ENCODE assay signal across 16 cellular contexts in genomic region chr10:98858525-98858924, GRCh38.
DNase-seq lines count a peak whose midpoint lies in the region; ATAC-seq, FAIRE-seq and TF ChIP-seq lines count a peak whose summit lies in the region.
"Had no signal": no experiment of that assay in that cellular context is flagged by ENCODE, and none has a peak within 500 bp of the region (broad histone marks: within the 10 kb centered on the region; RNA-seq: fewer than 3 reads in every experiment).

No MANE protein-coding gene starts in this region.

- no peaks in the 10 kb centered on the region for H3K9me3 Mint-ChIP-seq in WTC11
- H3K9me3 Mint-ChIP-seq: activated CD4-positive, alpha-beta T cell treated with anti-CD3 and anti-CD28 coated beads, Interleukin-2, amount 10 ng/mL, durations not matched to agents 7 days and 5 days; CD8-positive, alpha-beta memory T cell; memory B cell; stimulated activated naive CD8-positive, alpha-beta T cell treated with anti-CD3 and anti-CD28 coated beads, Interleukin-15, Interleukin-2, amounts not matched to agents 100 ng/mL and 50 ng/mL, for 24 hours had no signal

- no peak overlapping the region for H2BK15ac ChIP-seq in IMR-90 (ENCODE audit: low read depth, low read length)

- H3K4me2 ChIP-seq in IMR-90 (ENCODE audit: low read depth, low read length): no peak overlapping the region
- no peak overlapping the region for H3K4me2 ChIP-seq in HepG2 (ENCODE audit: low read depth, low read length)

- H2BK120ac ChIP-seq in IMR-90 (ENCODE audit: low read depth, low read length): no peak overlapping the region

- H3K18ac ChIP-seq in IMR-90 (ENCODE audit: low read depth, low read length): no peak overlapping the region

- H3K27ac ChIP-seq in IMR-90 (ENCODE audit: insufficient read depth, low read length) (no peak overlapping the region), HepG2 (ENCODE audit: extremely low read length, insufficient read depth, low read length) (no peak overlapping the region)
- H3K27ac ChIP-seq: vagina had no signal

- FAIRE-seq in HepG2 (lab: Jason Lieb, UNC): no peak

- DNase-seq in ELR (ENCODE audit: low read depth) (peak; percentile 25), IMR-90 (peak; percentile 12), WTC11 (ENCODE audit: low spot score) (peak; percentile 13), HepG2 (ENCODE audit: low spot score) (peak; percentile 3), kidney tubule cell (ENCODE audit: low spot score) (no peak)
- DNase-seq: activated CD4-positive, alpha-beta T cell treated with anti-CD3 and anti-CD28 coated beads, Interleukin-2, amount 10 ng/mL, durations not matched to agents 7 days and 5 days; CD8-positive, alpha-beta memory T cell; dermis blood vessel endothelial cell; MV-4-11; NCI-H345; RPMI8226 had no signal

- no peak for TF ChIP-seq EP300 in HepG2 (IDR thresholded peaks at IDR 0.05; ENCODE audit: low read depth in 2 of 2, low read length in 2 of 2)
- no peak for TF ChIP-seq EP300 in HepG2 (CRISPR knock-in tag; IDR thresholded peaks at IDR 0.05; ENCODE audit: borderline replicate concordance)

- H2AK5ac ChIP-seq in IMR-90 (ENCODE audit: low read depth, low read length): no peak overlapping the region

- TF ChIP-seq RAD21 in IMR-90 (IDR thresholded peaks at IDR 0.05; ENCODE audit: low read length) (no peak), HepG2 (CRISPR knock-in tag; IDR thresholded peaks at IDR 0.05) (no peak)

- H3K9ac ChIP-seq in IMR-90 (ENCODE audit: low read depth, low read length): no peak overlapping the region
- no peak overlapping the region for H3K9ac ChIP-seq in HepG2 (ENCODE audit: insufficient read depth, low read depth, low read length)

- no peak overlapping the region for H3K4me3 Mint-ChIP-seq in WTC11
- H3K4me3 Mint-ChIP-seq: activated CD4-positive, alpha-beta T cell treated with anti-CD3 and anti-CD28 coated beads, Interleukin-2, amount 10 ng/mL, durations not matched to agents 7 days and 5 days; CD8-positive, alpha-beta memory T cell; memory B cell; stimulated activated naive CD8-positive, alpha-beta T cell treated with anti-CD3 and anti-CD28 coated beads, Interleukin-15, Interleukin-2, amounts not matched to agents 100 ng/mL and 50 ng/mL, for 24 hours had no signal

- H2AFZ ChIP-seq in IMR-90 (replicated peaks; ENCODE audit: low read length, poor library complexity) (no peak overlapping the region), HepG2 (ENCODE audit: low read length) (no peak overlapping the region)

- 0 out of 2 replicates have a peak, but pooled peaks have one; percentile 9 for TF ChIP-seq CTCF in IMR-90 (conservative IDR thresholded peaks at IDR 0.05; ENCODE audit: low read depth, low read length)
- TF ChIP-seq CTCF in WTC11 (IDR thresholded peaks at IDR 0.05): no peak
- TF ChIP-seq CTCF in HepG2 (CRISPR knock-in tag; IDR thresholded peaks at IDR 0.05): 0 out of 2 replicates have a peak, but pooled peaks have one; percentile 14

- H3K36me3 ChIP-seq in IMR-90 (ENCODE audit: control insufficient read depth, insufficient read depth, low read length) (no peaks in the 10 kb centered on the region), HepG2 (replicated peaks in 1 of 2; ENCODE audit: control insufficient read depth in 1 of 2, insufficient read depth in 2 of 2, low read length in 2 of 2) (no peaks in the 10 kb centered on the region)
- H3K36me3 ChIP-seq: vagina had no signal

- H3K4me1 Mint-ChIP-seq in WTC11: peaks cover 6% of the 10 kb centered on the region; the same call in 1 of the 2 replicates
- H3K4me1 Mint-ChIP-seq: CD8-positive, alpha-beta memory T cell; memory B cell had no signal

- H2BK5ac ChIP-seq in IMR-90 (ENCODE audit: low read depth, low read length, poor library complexity, severe bottlenecking): no peak overlapping the region

- no peaks in the 10 kb centered on the region for H3K27me3 Mint-ChIP-seq in WTC11 (ENCODE audit: low read depth)
- H3K27me3 Mint-ChIP-seq: activated CD4-positive, alpha-beta T cell treated with anti-CD3 and anti-CD28 coated beads, Interleukin-2, amount 10 ng/mL, durations not matched to agents 7 days and 5 days; memory B cell had no signal

- ATAC-seq in IMR-90 (ENCODE audit: low read depth) (no peak), WTC11 (peak; percentile 48), HepG2 (no peak), GM21723 (IDR thresholded peaks at IDR 0.05; ENCODE audit: unreplicated experiment) (no peak), HG02938 (IDR thresholded peaks at IDR 0.05; ENCODE audit: unreplicated experiment) (no peak)

- H4K8ac ChIP-seq in IMR-90 (ENCODE audit: low read depth in 2 of 2, low read length in 2 of 2): no peak overlapping the region

- H4K5ac ChIP-seq in IMR-90 (ENCODE audit: low read depth, low read length): no peak overlapping the region

- H3K27me3 ChIP-seq in IMR-90 (ENCODE audit: control insufficient read depth, insufficient read depth, low read length) (no peaks in the 10 kb centered on the region), HepG2 (ENCODE audit: control insufficient read depth in 1 of 2, insufficient read depth in 2 of 2, low read length in 2 of 2) (no peaks in the 10 kb centered on the region)
- H3K27me3 ChIP-seq: vagina had no signal

- H3K4me1 ChIP-seq in IMR-90 (ENCODE audit: control insufficient read depth, insufficient read depth, low read length): no peaks in the 10 kb centered on the region
- H3K4me1 ChIP-seq in HepG2 (ENCODE audit: insufficient read depth, low read length): no peaks in the 10 kb centered on the region
- H3K4me1 ChIP-seq: vagina had no signal

- BruUV-seq in IMR-90 (replicated peaks; lab: Mats Ljungman, UMichigan) (no TSS peak), HepG2 (replicated peaks; lab: Mats Ljungman, UMichigan) (no TSS peak)

- H3K9me3 ChIP-seq in IMR-90 (ENCODE audit: control insufficient read depth, insufficient read depth, low read length) (no peaks in the 10 kb centered on the region), HepG2 (ENCODE audit: low read length) (no peaks in the 10 kb centered on the region)
- H3K9me3 ChIP-seq: vagina had no signal

- H3K79me2 ChIP-seq in HepG2 (ENCODE audit: insufficient read depth, low read length): no peaks in the 10 kb centered on the region

- no peaks in the 10 kb centered on the region for H3K79me1 ChIP-seq in IMR-90 (ENCODE audit: low read depth in 1 of 2, low read length in 2 of 2)

- no CpG with 5 or more reads among the region's 2 CpGs for WGBS in IMR-90 (ENCODE audit: extremely low coverage in 2 of 2, insufficient read length in 1 of 2), 2 experiments
- WGBS in HepG2 (ENCODE audit: low lambda C conversion rate): 0% methylated on average over 2 of the region's 2 CpGs

- H3K56ac ChIP-seq in IMR-90 (ENCODE audit: extremely low read depth, insufficient read depth, low read length): no peak overlapping the region

- H3K9me1 ChIP-seq in IMR-90 (ENCODE audit: insufficient read depth, low read length): no peaks in the 10 kb centered on the region

- intact Hi-C loops in IMR-90 (cut with micrococcal nuclease): loop anchor here (5.0 kb wide), 1 partner anchor 184 kb away; no protein-coding TSS in a partner anchor
- intact Hi-C loops in HepG2 (cut with micrococcal nuclease; ENCODE audit: unreplicated experiment): loop anchor here (5.0 kb wide), 1 partner anchor 314 kb away; no protein-coding TSS in a partner anchor

- CTCF ChIA-PET in IMR-90 (lab: Yijun Ruan, JAX) (interaction anchor here (0.6 to 1.0 kb wide), 2 partner anchors 32 to 42 kb away, joined by 3 read pairs; no protein-coding TSS in a partner anchor), WTC11 (lab: Charles Lee) (interaction anchor here (2.1 kb wide), 1 partner anchor 392 kb away, joined by 8 read pairs; no protein-coding TSS in a partner anchor), HepG2 (lab: Yijun Ruan, JAX; ENCODE audit: low intra/inter-chr PET ratio, low total read pairs) (interaction anchor here (1.3 kb wide), 1 partner anchor 314 kb away, joined by 5 read pairs; no protein-coding TSS in a partner anchor)

- H3K36me3 Mint-ChIP-seq in WTC11: no peaks in the 10 kb centered on the region
- H3K36me3 Mint-ChIP-seq: CD8-positive, alpha-beta memory T cell; memory B cell had no signal

- dilution Hi-C loops in IMR-90 (cut with HindIII; ENCODE audit: low sequenced_read_pairs, unreplicated experiment): no loop called here

- POLR2A ChIA-PET in IMR-90 (lab: Charles Lee; ENCODE audit: unreplicated experiment) (no interaction called here), WTC11 (lab: Charles Lee) (no interaction called here), HepG2 (lab: Yijun Ruan, JAX) (no interaction called here)

- TF ChIP-seq POLR2A in IMR-90 (IDR thresholded peaks at IDR 0.05; ENCODE audit: low read depth, low read length): no peak
- no peak for TF ChIP-seq POLR2A in HepG2 (IDR thresholded peaks at IDR 0.05; ENCODE audit: insufficient read depth in 1 of 2, low read depth in 2 of 2, low read length in 2 of 2)

- H4K20me1 ChIP-seq in IMR-90 (ENCODE audit: insufficient read depth, low read length) (no peaks in the 10 kb centered on the region), HepG2 (ENCODE audit: insufficient read depth, low read length) (no peaks in the 10 kb centered on the region)

- H3K4ac ChIP-seq in IMR-90 (ENCODE audit: low read depth, low read length): no peak overlapping the region

- no peak overlapping the region for H3K23ac ChIP-seq in IMR-90 (ENCODE audit: low read depth, low read length)

- H3K14ac ChIP-seq in IMR-90 (replicated peaks; ENCODE audit: low read depth, low read length): no peak overlapping the region

- no peak overlapping the region for H3K27ac Mint-ChIP-seq in WTC11
- H3K27ac Mint-ChIP-seq: activated CD4-positive, alpha-beta T cell treated with anti-CD3 and anti-CD28 coated beads, Interleukin-2, amount 10 ng/mL, durations not matched to agents 7 days and 5 days; CD8-positive, alpha-beta memory T cell; memory B cell; stimulated activated naive CD8-positive, alpha-beta T cell treated with anti-CD3 and anti-CD28 coated beads, Interleukin-15, Interleukin-2, amounts not matched to agents 100 ng/mL and 50 ng/mL, for 24 hours had no signal

- H3K4me3 ChIP-seq in IMR-90 (ENCODE audit: insufficient read depth, low read depth, low read length): no peak overlapping the region
- no peak overlapping the region for H3K4me3 ChIP-seq in HepG2 (replicated peaks in 1 of 3; ENCODE audit: insufficient read depth in 1 of 3, low read depth in 2 of 3, low read length in 3 of 3)
- H3K4me3 ChIP-seq: vagina had no signal

- H2AK9ac ChIP-seq in IMR-90 (replicated peaks; ENCODE audit: low read depth, low read length, poor library complexity): no peak overlapping the region

- in situ Hi-C loops in IMR-90 (cut with MboI; ENCODE audit: low sequenced_read_pairs) (no loop called here), HepG2 (cut with HindIII; ENCODE audit: extremely low pct_ligation_motif_present, low pct_unique_long_range_greater_than_20kb) (loop anchor here (25.0 kb wide), 1 partner anchor 404 kb away; no protein-coding TSS in a partner anchor)

- H2BK20ac ChIP-seq in IMR-90 (ENCODE audit: low read depth, low read length): no peak overlapping the region

- H4K91ac ChIP-seq in IMR-90 (ENCODE audit: insufficient read depth, low read depth, low read length): no peak overlapping the region

TF ChIP-seq in WTC11, 78 proteins besides CTCF, POLR2A, EP300 and RAD21 (continues in another document):
- TF ChIP-seq ZBTB21 (CRISPR knock-in tag; IDR thresholded peaks at IDR 0.05; ENCODE audit: borderline replicate concordance) (no peak), IRF2 (CRISPR knock-in tag; IDR thresholded peaks at IDR 0.05; ENCODE audit: borderline replicate concordance, low read depth) (no peak)

TF ChIP-seq in HepG2, 621 proteins besides CTCF, POLR2A, EP300 and RAD21 (continues in another document):
- no peak for TF ChIP-seq SMC3 (IDR thresholded peaks at IDR 0.05; ENCODE audit: low read length)
- no peak for TF ChIP-seq ZSCAN31 (CRISPR knock-in tag; IDR thresholded peaks at IDR 0.05; ENCODE audit: low read depth)
